ENCODE assay signal across 8 cellular contexts in genomic region chr4:154549894-154550790, GRCh38. TPM values are rescaled to one million over a fixed set of nuclear protein-coding genes. Genes with fewer than 3 reads are reported as not detected.
DNase-seq lines count a peak whose midpoint lies in the region; ATAC-seq and TF ChIP-seq lines count a peak whose summit lies in the region.

TSS of gene PLRG1 (minus strand) at chr4:154550400. CDS start at chr4:154550308, 92 bp downstream.

- no peak for TF ChIP-seq CTCF in CD14-positive monocyte (IDR thresholded peaks at IDR 0.05)

- peak within 1 kb of the TSS; percentile 96 to 99 for H3K4me3 Mint-ChIP-seq in CD14-positive monocyte
- peak within 1 kb of the TSS; percentile 100 for H3K4me3 Mint-ChIP-seq in dendritic cell treated with granulocyte-macrophage colony-stimulating factor and Interleukin-4, amounts not matched to agents 40 ng/mL and 50 ng/mL, for 4 days

- H3K9me3 Mint-ChIP-seq in CD14-positive monocyte: no peaks in the 10 kb centered on the region
- no peaks in the 10 kb centered on the region for H3K9me3 Mint-ChIP-seq in dendritic cell treated with granulocyte-macrophage colony-stimulating factor and Interleukin-4, amounts not matched to agents 40 ng/mL and 50 ng/mL, for 4 days

- peaks cover 17% of the 10 kb centered on the region in 2 donors for H3K36me3 Mint-ChIP-seq in CD14-positive monocyte
- H3K36me3 Mint-ChIP-seq in dendritic cell treated with granulocyte-macrophage colony-stimulating factor and Interleukin-4, amounts not matched to agents 40 ng/mL and 50 ng/mL, for 4 days (ENCODE audit: low read depth): peaks cover 32% of the 10 kb centered on the region

- peak within 1 kb of the TSS; percentile 83 to 97 (median 90) for H3K27ac Mint-ChIP-seq in CD14-positive monocyte
- peak within 1 kb of the TSS; percentile 92 for H3K27ac Mint-ChIP-seq in dendritic cell treated with granulocyte-macrophage colony-stimulating factor and Interleukin-4, amounts not matched to agents 40 ng/mL and 50 ng/mL, for 4 days

- H3K4me1 Mint-ChIP-seq in CD14-positive monocyte: peaks cover 13% of the 10 kb centered on the region
- peaks cover 14% of the 10 kb centered on the region for H3K4me1 Mint-ChIP-seq in dendritic cell treated with granulocyte-macrophage colony-stimulating factor and Interleukin-4, amounts not matched to agents 40 ng/mL and 50 ng/mL, for 4 days (ENCODE audit: low read depth)

- ATAC-seq in GM19395 (IDR thresholded peaks at IDR 0.05; ENCODE audit: unreplicated experiment) (peak; percentile 99), HG03565 (IDR thresholded peaks at IDR 0.05; ENCODE audit: unreplicated experiment) (peak; percentile 99), left lobe of liver (peak; percentile 94)

- DNase-seq in CD14-positive monocyte (ENCODE audit: low spot score): peak; percentile 96
- peak; percentile 82 for DNase-seq in NCI-H774 (lab: John Stamatoyannopoulos, UW)
- peak; percentile 95 for DNase-seq in activated CD4-positive, alpha-beta T cell treated with anti-CD3 and anti-CD28 coated beads, Interleukin-2, amount 50 U/mL, for 4 hours
- DNase-seq in left lobe of liver (ENCODE audit: low spot score): peak; percentile 97
- peak; percentile 94 for DNase-seq in stimulated activated CD4-positive, alpha-beta T cell treated with anti-CD3 and anti-CD28 coated beads, Interleukin-2, amount 100 ng/mL, for 4 hours (ENCODE audit: low read depth)

- intact Hi-C loops in CD14-positive monocyte (cut with micrococcal nuclease): loop anchor here in 1 of 2 donors (10.0 kb wide), 1 partner anchor 825 kb away; the partner anchor contains the start of gene MAP9
- intact Hi-C loops in dendritic cell treated with granulocyte-macrophage colony-stimulating factor and Interleukin-4, amounts not matched to agents 40 ng/mL and 50 ng/mL, for 4 days (cut with micrococcal nuclease): loop anchor here (1.0 to 10.0 kb wide), 4 partner anchors 68 to 1235 kb away; no protein-coding TSS in a partner anchor

- peaks cover 1 to 2% (median 2%) of the 10 kb centered on the region in 3 donors for H3K27me3 Mint-ChIP-seq in CD14-positive monocyte (ENCODE audit: low read depth in 3 of 3)
- no peaks in the 10 kb centered on the region for H3K27me3 Mint-ChIP-seq in dendritic cell treated with granulocyte-macrophage colony-stimulating factor and Interleukin-4, amounts not matched to agents 40 ng/mL and 50 ng/mL, for 4 days

RNA-seq across cellular contexts. Expression of gene PLRG1, which starts in this region (rescaled TPM):
- polyA plus RNA-seq in CD14-positive monocyte: 10 to 100 TPM; 52.5 to 56.1 TPM
- 28.3 TPM for total RNA-seq in left lobe of liver

Comparison
In these comparisons a context has a peak if more than half of its experiments do, and no peak if none do; other contexts are left out.
1. Peak in every context shown above with its lines: DNase-seq and ATAC-seq.